In the genomic region with DNA sequence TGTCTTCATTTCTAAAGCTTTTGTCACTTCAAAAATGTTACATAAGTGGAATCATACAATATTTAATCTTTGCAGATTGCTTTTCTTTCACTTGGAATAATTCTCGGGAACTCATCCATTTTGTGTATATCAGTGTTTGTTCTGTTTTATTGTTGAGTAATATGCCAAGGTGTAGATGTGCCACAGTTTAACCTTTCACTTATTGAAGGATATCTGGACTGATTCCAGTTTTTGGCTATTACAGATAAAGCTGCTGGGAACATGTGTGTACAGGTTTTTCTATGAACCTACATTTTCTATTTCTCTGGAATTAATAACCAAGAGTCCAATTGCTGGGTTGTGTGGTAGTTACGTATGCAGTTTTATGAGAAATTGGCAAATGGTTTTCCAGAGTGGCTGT, we compare ENCODE assay signal across 23 cellular contexts.
"Had no signal": no experiment of that assay in that cellular context is flagged by ENCODE, and none has a peak within 500 bp of the region (broad histone marks: within the 10 kb centered on the region; RNA-seq: fewer than 3 reads in every experiment).

No MANE protein-coding gene starts in this region.

- H3K27ac ChIP-seq: breast epithelium had no signal

- FAIRE-seq: RCC 7860 had no signal

- H3K27me3 ChIP-seq: breast epithelium had no signal

- DNase-seq: activated CD4-positive, alpha-beta T cell treated with anti-CD3 and anti-CD28 coated beads for 48 hours; activated CD4-positive, alpha-beta T cell treated with anti-CD3 and anti-CD28 coated beads, Interleukin-2, amount 50 U/mL, for 4 hours; activated CD4-positive, CD25-positive, alpha-beta regulatory T cell treated with anti-CD3 and anti-CD28 coated beads, Interleukin-2, amount 50 U/mL, for 72 hours; activated CD8-positive, alpha-beta memory T cell treated with anti-CD3 and anti-CD28 coated beads, Interleukin-2, amount 50 U/mL, for 48 hours; activated CD8-positive, alpha-beta T cell treated with anti-CD3 and anti-CD28 coated beads, Interleukin-2, amount 10 ng/mL, durations not matched to agents 7 days and 5 days; activated naive CD4-positive, alpha-beta T cell treated with anti-CD3 and anti-CD28 coated beads, Interleukin-2, amount 50 U/mL, for 16 hours; activated naive CD8-positive, alpha-beta T cell treated with anti-CD3 and anti-CD28 coated beads, Interleukin-2, amount 10 ng/mL, durations not matched to agents 7 days and 5 days; activated T-cell treated with anti-CD3 and anti-CD28 coated beads, Interleukin-2, amount 50 U/mL, for 1 hour; aorta; central memory CD4-positive, alpha-beta T cell; NCI-H1417 treated with DMSO at 0.1 percent for 48 hours; NCI-H1694; NCI-H2029; NCI-H2107; NCI-H510A treated with DMSO at 0.1 percent for 48 hours; NCI-H69; PC-3; SHP77 treated with DMSO at 0.1 percent for 48 hours; T-helper 17 cell; T-helper 9 cell had no signal

- H3K36me3 ChIP-seq: breast epithelium had no signal

- ATAC-seq: activated CD8-positive, alpha-beta T cell treated with anti-CD3 and anti-CD28 coated beads, Interleukin-2, amount 10 ng/mL, durations not matched to agents 7 days and 5 days; PC-3; T-helper 17 cell; WTC11 had no signal

- H3K9me3 ChIP-seq: breast epithelium had no signal

- H3K4me3 ChIP-seq: breast epithelium had no signal

- H3K4me1 ChIP-seq: breast epithelium had no signal
